ENCODE assay signal across 1 cellular context in genomic region chr17:43645450-43645764, GRCh38.
TF ChIP-seq lines count a peak whose summit lies in the region.

No MANE protein-coding gene starts in this region.

TF ChIP-seq in endothelial cell of umbilical vein, 7 proteins besides CTCF, POLR2A, EP300 and RAD21:
- TF ChIP-seq EZH2 (IDR thresholded peaks at IDR 0.05; ENCODE audit: borderline replicate concordance, low read depth, low read length, severe bottlenecking) (no peak), MYC (IDR thresholded peaks at IDR 0.05; ENCODE audit: low read depth, low read length) (no peak), GATA2 (IDR thresholded peaks at IDR 0.05; ENCODE audit: insufficient read depth, insufficient read length, low read depth, low read length) (no peak), MAX (IDR thresholded peaks at IDR 0.05; ENCODE audit: insufficient read depth, insufficient read length) (no peak), POLR2AphosphoS5 (IDR thresholded peaks at IDR 0.05; ENCODE audit: insufficient read depth, low read depth, low read length) (no peak), JUN (IDR thresholded peaks at IDR 0.05; ENCODE audit: borderline replicate concordance, insufficient read depth, insufficient read length, low read depth) (no peak), FOS (IDR thresholded peaks at IDR 0.05; ENCODE audit: borderline replicate concordance, insufficient read depth, low read length) (no peak)
